Comparison of ENCODE assay signal across 23 cellular contexts in the genomic region with DNA sequence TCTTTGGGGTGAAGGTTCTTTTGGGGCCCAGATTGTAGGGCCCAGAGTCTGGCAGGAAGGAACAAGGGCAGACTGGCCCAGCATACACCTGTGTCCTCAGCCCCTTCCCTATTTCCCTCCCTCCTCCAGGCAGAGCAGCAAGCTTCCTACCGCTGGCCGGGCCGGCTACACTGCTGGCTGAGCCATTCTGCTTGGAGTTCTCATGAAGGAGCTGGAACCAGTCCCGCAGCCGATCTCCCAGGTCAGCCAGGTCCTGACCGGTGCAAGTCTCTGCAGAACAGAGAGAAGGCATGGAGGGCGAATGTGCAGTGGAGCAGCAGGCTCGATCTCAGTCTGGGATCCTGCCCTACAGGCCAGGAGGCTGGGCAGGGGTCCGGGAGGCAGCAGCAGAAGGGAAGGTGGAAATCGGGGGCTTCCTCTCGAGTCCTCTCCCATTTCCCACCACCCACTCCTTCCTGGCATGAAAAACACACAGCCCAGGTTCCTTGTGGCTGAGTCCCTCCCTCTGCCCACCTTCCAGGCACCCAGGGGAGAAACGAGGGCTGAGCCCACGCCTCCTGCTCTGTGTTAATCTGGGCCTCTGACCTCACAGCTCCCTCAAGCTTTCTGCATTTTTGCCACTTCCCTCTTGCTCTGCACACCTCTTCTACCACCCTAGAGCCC. TPM values are rescaled to one million over a fixed set of nuclear protein-coding genes. Genes with fewer than 3 reads are reported as not detected.
DNase-seq lines count a peak whose midpoint lies in the region; ATAC-seq, FAIRE-seq and TF ChIP-seq lines count a peak whose summit lies in the region.
"Had no signal": no experiment of that assay in that cellular context is flagged by ENCODE, and none has a peak within 500 bp of the region (broad histone marks: within the 10 kb centered on the region; RNA-seq: fewer than 3 reads in every experiment).

No MANE protein-coding gene starts in this region.

- no peak for TF ChIP-seq CTCF in natural killer cell (IDR thresholded peaks at IDR 0.05)
- TF ChIP-seq CTCF in kidney (IDR thresholded peaks at IDR 0.05; ENCODE audit: borderline replicate concordance, extremely low read depth, insufficient read depth): no peak
- no peak for TF ChIP-seq CTCF in stomach (IDR thresholded peaks at IDR 0.05)

- WGBS in stomach, 5 donors: 61 to 73% (median 62%) methylated on average over 12 to 13 of the region's 13 CpGs

- no peaks in the 10 kb centered on the region for H3K27me3 ChIP-seq in stomach
- H3K27me3 ChIP-seq: breast epithelium had no signal

- H3K27ac Mint-ChIP-seq in natural killer cell: peak overlapping the region; percentile 48 to 56
- H3K27ac Mint-ChIP-seq in natural killer cell treated with Interleukin-12 subunit alpha and Interleukin-12 subunit beta and Interleukin-15 and Interleukin-18, amount 100 ng/mL, for 72 hours: no peak overlapping the region
- peak overlapping the region; percentile 77 for H3K27ac Mint-ChIP-seq in T-helper 17 cell
- H3K27ac Mint-ChIP-seq: HFFc6 had no signal

- no peaks in the 10 kb centered on the region for H3K9me3 ChIP-seq in T-helper 17 cell (ENCODE audit: control insufficient read depth, low read length, poor library complexity, severe bottlenecking)
- H3K9me3 ChIP-seq in kidney (ENCODE audit: control insufficient read depth in 1 of 2, low read length in 2 of 2): no peaks in the 10 kb centered on the region
- no peaks in the 10 kb centered on the region for H3K9me3 ChIP-seq in stomach
- H3K9me3 ChIP-seq: breast epithelium had no signal

- H3K36me3 Mint-ChIP-seq in natural killer cell (peaks cover 7% of the 10 kb centered on the region), T-helper 17 cell (ENCODE audit: low read depth) (peaks cover 10% of the 10 kb centered on the region)
- no peaks in the 10 kb centered on the region for H3K36me3 Mint-ChIP-seq in natural killer cell treated with Interleukin-12 subunit alpha and Interleukin-12 subunit beta and Interleukin-15 and Interleukin-18, amount 100 ng/mL, for 72 hours
- H3K36me3 Mint-ChIP-seq: CD14-positive monocyte had no signal

- no peak for TF ChIP-seq EP300 in stomach (IDR thresholded peaks at IDR 0.05)

- H3K27me3 Mint-ChIP-seq in natural killer cell (ENCODE audit: low read depth in 2 of 2): no peaks in the 10 kb centered on the region
- H3K27me3 Mint-ChIP-seq in natural killer cell treated with Interleukin-12 subunit alpha and Interleukin-12 subunit beta and Interleukin-15 and Interleukin-18, amount 100 ng/mL, for 72 hours: no peaks in the 10 kb centered on the region
- H3K27me3 Mint-ChIP-seq in T-helper 17 cell: no peaks in the 10 kb centered on the region
- H3K27me3 Mint-ChIP-seq: naive B cell had no signal

- H3K4me3 Mint-ChIP-seq in natural killer cell (no peak overlapping the region), T-helper 17 cell (peak overlapping the region; percentile 63)
- no peak overlapping the region for H3K4me3 Mint-ChIP-seq in natural killer cell treated with Interleukin-12 subunit alpha and Interleukin-12 subunit beta and Interleukin-15 and Interleukin-18, amount 100 ng/mL, for 72 hours
- H3K4me3 Mint-ChIP-seq: CD14-positive monocyte, HFFc6, naive B cell had no signal

- no peak overlapping the region for H3K27ac ChIP-seq in kidney (ENCODE audit: low read depth in 2 of 2, low read length in 2 of 2)
- no peak overlapping the region for H3K27ac ChIP-seq in stomach
- H3K27ac ChIP-seq: breast epithelium, coronary artery, parathyroid adenoma had no signal

- no peak for FAIRE-seq in kidney (lab: Jason Lieb, UNC)
- FAIRE-seq: HTR-8/SVneo had no signal

- no peak for DNase-seq in natural killer cell
- DNase-seq in natural killer cell treated with Interleukin-12 subunit alpha and Interleukin-12 subunit beta and Interleukin-15 and Interleukin-18, amount 100 ng/mL, for 72 hours (ENCODE audit: low spot score): no peak
- no peak for DNase-seq in T-helper 17 cell
- peak; percentile 64 for DNase-seq in kidney
- DNase-seq in stomach: peak; percentile 50
- DNase-seq in kidney glomerular epithelial cell (lab: John Stamatoyannopoulos, UW): no peak
- no peak for DNase-seq in germinal center (ENCODE audit: low spot score)
- DNase-seq: activated CD4-positive, alpha-beta T cell treated with anti-CD3 and anti-CD28 coated beads, Interleukin-2, amount 50 U/mL, for 48 hours; activated T-cell treated with anti-CD3 and anti-CD28 coated beads for 4 hours; GF-D8; HFFc6; left cardiac atrium; naive B cell; NCI-H1048; NCI-H1930; NCI-H69; RPMI8226 had no signal

- H3K4me3 ChIP-seq in kidney (ENCODE audit: low read length in 2 of 2): no peak overlapping the region
- H3K4me3 ChIP-seq in stomach: no peak overlapping the region
- H3K4me3 ChIP-seq: breast epithelium, coronary artery had no signal

- H3K9ac ChIP-seq in kidney (ENCODE audit: low read length in 2 of 2): no peak overlapping the region
- H3K9ac ChIP-seq: parathyroid adenoma had no signal

- H3K4me1 Mint-ChIP-seq in natural killer cell: peaks cover 11 to 28% of the 10 kb centered on the region in 2 donors
- peaks cover 0 to 11% of the 10 kb centered on the region in 2 donors for H3K4me1 Mint-ChIP-seq in natural killer cell treated with Interleukin-12 subunit alpha and Interleukin-12 subunit beta and Interleukin-15 and Interleukin-18, amount 100 ng/mL, for 72 hours (ENCODE audit: low read depth in 2 of 2)
- peaks cover 23% of the 10 kb centered on the region for H3K4me1 Mint-ChIP-seq in T-helper 17 cell
- H3K4me1 Mint-ChIP-seq: CD14-positive monocyte had no signal

- no peaks in the 10 kb centered on the region for H3K36me3 ChIP-seq in kidney (ENCODE audit: control insufficient read depth in 1 of 2, insufficient read depth in 2 of 2, low read length in 2 of 2)
- H3K36me3 ChIP-seq in stomach: peaks cover 0 to 4% (median 0%) of the 10 kb centered on the region in 4 donors
- H3K36me3 ChIP-seq: breast epithelium had no signal

- no peaks in the 10 kb centered on the region for H3K9me3 Mint-ChIP-seq in natural killer cell
- H3K9me3 Mint-ChIP-seq in natural killer cell treated with Interleukin-12 subunit alpha and Interleukin-12 subunit beta and Interleukin-15 and Interleukin-18, amount 100 ng/mL, for 72 hours: no peaks in the 10 kb centered on the region
- H3K9me3 Mint-ChIP-seq: naive B cell had no signal

- TF ChIP-seq POLR2A in stomach (IDR thresholded peaks at IDR 0.05): no peak

- ATAC-seq in natural killer cell (peak in 1 of 3 donors; percentile 10), T-helper 17 cell (peak; percentile 6), HG02623 (IDR thresholded peaks at IDR 0.05; ENCODE audit: unreplicated experiment) (no peak)
- ATAC-seq in natural killer cell treated with Interleukin-12 subunit alpha and Interleukin-12 subunit beta and Interleukin-15 and Interleukin-18, amount 100 ng/mL, for 72 hours: no peak

- H3K4me1 ChIP-seq in kidney (ENCODE audit: control insufficient read depth in 1 of 2, insufficient read depth in 1 of 2, low read depth in 1 of 2, low read length in 2 of 2) (peaks cover 0 to 8% of the 10 kb centered on the region in 2 donors), stomach (peaks cover 0 to 15% (median 3%) of the 10 kb centered on the region in 4 donors)
- H3K4me1 ChIP-seq: breast epithelium, parathyroid adenoma had no signal

- intact Hi-C loops in natural killer cell (cut with micrococcal nuclease): no loop called here
- intact Hi-C loops in kidney (cut with DNase I): no loop called here
- intact Hi-C loops in stomach (cut with DNase I; ENCODE audit: low total_unique reads): no loop called here

RNA-seq across cellular contexts. Expression of gene SPOCK2, which starts 20.8 kb away (rescaled TPM):
- total RNA-seq in natural killer cell (100 to 1,000 TPM; 258 to 329 (median 293) TPM), T-helper 17 cell (100 to 1,000 TPM; 603 to 772 TPM), kidney (19.7 TPM), stomach (10 to 100 TPM in 3 of 5 donors, 1 to 10 TPM in 2; 1.2 to 31.7 (median 17.4) TPM)
- total RNA-seq in natural killer cell treated with Interleukin-12 subunit alpha and Interleukin-12 subunit beta and Interleukin-15 and Interleukin-18, amount 100 ng/mL, for 72 hours: 10 to 100 TPM; 24.9 to 25.9 TPM
- polyA plus RNA-seq in kidney (ENCODE audit: insufficient read depth, low read depth, low replicate concordance) (103 TPM), stomach (1 to 10 TPM; 1.1 to 2.7 (median 1.8) TPM)
- total RNA-seq: HFFc6 had no signal

Comparison
In these comparisons a context has a peak if more than half of its experiments do, and no peak if none do; other contexts are left out.
1. H3K27ac Mint-ChIP-seq: peak in natural killer cell (2 of 2) and T-helper 17 cell (single experiment); none in natural killer cell treated with Interleukin-12 subunit alpha and Interleukin-12 subunit beta and Interleukin-15 and Interleukin-18, amount 100 ng/mL, for 72 hours (0 of 2).
2. RNA of gene SPOCK2, which starts 20.8 kb away (total RNA-seq): 603 to 772 TPM in T-helper 17 cell and 258 to 329 TPM in natural killer cell; 24.9 to 25.9 TPM in natural killer cell treated with Interleukin-12 subunit alpha and Interleukin-12 subunit beta and Interleukin-15 and Interleukin-18, amount 100 ng/mL, for 72 hours, 19.7 TPM in kidney (single experiment) and 1.2 to 31.7 TPM in stomach; every median in the first group is over 4 times any median in the second.
3. DNase-seq: peak in kidney (single experiment) and stomach (single experiment); none in natural killer cell (single experiment), natural killer cell treated with Interleukin-12 subunit alpha and Interleukin-12 subunit beta and Interleukin-15 and Interleukin-18, amount 100 ng/mL, for 72 hours (single experiment), T-helper 17 cell (0 of 3), kidney glomerular epithelial cell (single experiment) and germinal center (single experiment).